ENCODE assay signal across 14 cellular contexts in genomic region chr1:223774133-223774811, GRCh38.
DNase-seq lines count a peak whose midpoint lies in the region; ATAC-seq, FAIRE-seq and TF ChIP-seq lines count a peak whose summit lies in the region.
"Had no signal": no experiment of that assay in that cellular context is flagged by ENCODE, and none has a peak within 500 bp of the region (broad histone marks: within the 10 kb centered on the region; RNA-seq: fewer than 3 reads in every experiment).

No MANE protein-coding gene starts in this region.

- H3K27me3 ChIP-seq in endothelial cell of umbilical vein (ENCODE audit: control insufficient read depth in 2 of 2, insufficient read depth in 2 of 2, low read length in 2 of 2) (no peaks in the 10 kb centered on the region), subcutaneous abdominal adipose tissue (ENCODE audit: control insufficient read depth in 5 of 5, insufficient read depth in 4 of 5, low read length in 5 of 5) (no peaks in the 10 kb centered on the region)
- H3K27me3 ChIP-seq: uterus had no signal

- H3K9me3 Mint-ChIP-seq in activated naive CD4-positive, alpha-beta T cell treated with anti-CD3 and anti-CD28 coated beads, Interleukin-2, amount 50 U/mL, for 72 hours: no peaks in the 10 kb centered on the region
- H3K9me3 Mint-ChIP-seq in activated B cell treated with CpG ODN at 0.5 μM for 24 hours: no peaks in the 10 kb centered on the region

- H3K4me1 Mint-ChIP-seq in activated B cell treated with CpG ODN at 0.5 μM for 24 hours: peaks cover 27% of the 10 kb centered on the region

- peak; percentile 32 to 53 for ATAC-seq in activated naive CD4-positive, alpha-beta T cell treated with anti-CD3 and anti-CD28 coated beads, Interleukin-2, amount 50 U/mL, for 72 hours
- peak; percentile 26 for ATAC-seq in activated B cell treated with CpG ODN at 0.5 μM for 24 hours (ENCODE audit: low read depth)
- ATAC-seq in GM21515 (IDR thresholded peaks at IDR 0.05; ENCODE audit: unreplicated experiment): no peak
- ATAC-seq: mucosa of descending colon had no signal

- CTCF ChIA-PET in activated B cell treated with CpG ODN at 0.5 μM for 24 hours (lab: Charles Lee) (interaction anchor here (1.0 to 2.7 kb wide), 3 partner anchors 25 to 72 kb away, joined by 5 to 8 read pairs (median 8); partner anchors contain the start of gene TP53BP2), endothelial cell of umbilical vein (lab: Charles Lee) (interaction anchor here (1.0 to 3.0 kb wide), 4 partner anchors 25 to 76 kb away, joined by 3 to 14 read pairs (median 4); no protein-coding TSS in a partner anchor)

- no peak for TF ChIP-seq POLR2A in endothelial cell of umbilical vein (IDR thresholded peaks at IDR 0.05; ENCODE audit: low read depth, low read length)

- H3K27me3 Mint-ChIP-seq in activated B cell treated with CpG ODN at 0.5 μM for 24 hours: no peaks in the 10 kb centered on the region

- H3K36me3 Mint-ChIP-seq in activated naive CD4-positive, alpha-beta T cell treated with anti-CD3 and anti-CD28 coated beads, Interleukin-2, amount 50 U/mL, for 72 hours: peaks cover 9 to 51% of the 10 kb centered on the region in 2 donors
- peaks cover 83% of the 10 kb centered on the region for H3K36me3 Mint-ChIP-seq in activated B cell treated with CpG ODN at 0.5 μM for 24 hours (ENCODE audit: low read depth)

- dilution Hi-C loops in endothelial cell of umbilical vein (cut with MboI; ENCODE audit: extremely low pct_ligation_motif_present, low sequenced_read_pairs): no loop called here

- H3K4me1 ChIP-seq in endothelial cell of umbilical vein (ENCODE audit: control insufficient read depth, extremely low read depth, insufficient read depth, low read length): peaks cover 71% of the 10 kb centered on the region
- H3K4me1 ChIP-seq in subcutaneous abdominal adipose tissue (ENCODE audit: control insufficient read depth in 5 of 5, insufficient read depth in 5 of 5, low read length in 5 of 5): peaks cover 7 to 45% (median 24%) of the 10 kb centered on the region in 5 donors

- H3K4me3 Mint-ChIP-seq in activated B cell treated with CpG ODN at 0.5 μM for 24 hours: no peak overlapping the region

- peak overlapping the region; percentile 52 to 82 for H3K27ac Mint-ChIP-seq in activated naive CD4-positive, alpha-beta T cell treated with anti-CD3 and anti-CD28 coated beads, Interleukin-2, amount 50 U/mL, for 72 hours
- H3K27ac Mint-ChIP-seq in activated B cell treated with CpG ODN at 0.5 μM for 24 hours: no peak overlapping the region

- no peak for DNase-seq in activated naive CD4-positive, alpha-beta T cell treated with anti-CD3 and anti-CD28 coated beads, Interleukin-2, amount 50 U/mL, for 72 hours (ENCODE audit: low spot score in 2 of 2)
- DNase-seq in activated naive CD4-positive, alpha-beta T cell treated with Interleukin-2 at 50 U/mL for 16 hours: no peak
- no peak for DNase-seq in activated B cell treated with CpG ODN at 0.5 μM for 24 hours
- DNase-seq in endothelial cell of umbilical vein (ENCODE audit: low read depth, low spot score): no peak
- no peak for DNase-seq in SIG-M5 (lab: John Stamatoyannopoulos, UW)
- DNase-seq in foreskin fibroblast: no peak
- DNase-seq: DMS79 treated with DMSO at 0.1 percent for 48 hours, Karpas-422, mucosa of descending colon, NCI-H187 treated with DMSO at 0.1 percent for 48 hours, uterus had no signal

- H2AFZ ChIP-seq in endothelial cell of umbilical vein (ENCODE audit: low read depth, low read length): no peak overlapping the region

- H3K9ac ChIP-seq in endothelial cell of umbilical vein (replicated peaks; ENCODE audit: extremely low read depth, insufficient read depth, low read length) (peak overlapping the region; percentile 43), subcutaneous abdominal adipose tissue (ENCODE audit: low read length in 5 of 5) (no peak overlapping the region)

- H3K9me3 ChIP-seq in endothelial cell of umbilical vein (replicated peaks; ENCODE audit: control insufficient read depth, insufficient read depth, low read length) (no peaks in the 10 kb centered on the region), subcutaneous abdominal adipose tissue (ENCODE audit: control insufficient read depth in 5 of 5, low read length in 5 of 5) (no peaks in the 10 kb centered on the region)
- H3K9me3 ChIP-seq: mucosa of descending colon, uterus had no signal

- H3K4me3 ChIP-seq in endothelial cell of umbilical vein (replicated peaks in 1 of 3; ENCODE audit: insufficient read depth in 1 of 3, low read depth in 1 of 3, low read length in 3 of 3) (no peak overlapping the region), subcutaneous abdominal adipose tissue (ENCODE audit: low read depth in 1 of 5, low read length in 5 of 5) (no peak overlapping the region), foreskin fibroblast (ENCODE audit: low read depth in 1 of 2, low read length in 2 of 2) (no peak overlapping the region)
- H3K4me3 ChIP-seq: mucosa of descending colon, uterus had no signal

- H3K4me2 ChIP-seq in endothelial cell of umbilical vein (ENCODE audit: insufficient read depth, low read length): peak overlapping the region; percentile 73

- FAIRE-seq in endothelial cell of umbilical vein (lab: Jason Lieb, UNC): no peak
- FAIRE-seq: frontal cortex had no signal

- peaks cover 2% of the 10 kb centered on the region for H3K79me2 ChIP-seq in endothelial cell of umbilical vein (ENCODE audit: control insufficient read depth, insufficient read depth, low read length)

- BruUV-seq in endothelial cell of umbilical vein (replicated peaks; lab: Mats Ljungman, UMichigan): no TSS peak

- H3K27ac ChIP-seq in endothelial cell of umbilical vein (ENCODE audit: insufficient read depth, low read depth, low read length) (peak overlapping the region; percentile 86), subcutaneous abdominal adipose tissue (ENCODE audit: low read depth, low read length) (peak overlapping the region; percentile 73)

- TF ChIP-seq CTCF in activated B cell treated with CpG ODN at 0.5 μM for 24 hours (IDR thresholded peaks at IDR 0.05) (no peak), endothelial cell of umbilical vein (IDR thresholded peaks at IDR 0.05; ENCODE audit: extremely low read depth in 1 of 2, insufficient read depth in 1 of 2, low read depth in 1 of 2, low read length in 2 of 2) (no peak), foreskin fibroblast (IDR thresholded peaks at IDR 0.05; ENCODE audit: low read depth, low read length) (no peak)

- intact Hi-C loops in activated B cell treated with CpG ODN at 0.5 μM for 24 hours (cut with micrococcal nuclease) (no loop called here), endothelial cell of umbilical vein (cut with micrococcal nuclease) (loop anchor here (2.0 kb wide), 1 partner anchor 13 kb away; no protein-coding TSS in a partner anchor)

- H3K36me3 ChIP-seq in endothelial cell of umbilical vein (ENCODE audit: control insufficient read depth in 2 of 2, extremely low read depth in 1 of 2, insufficient read depth in 2 of 2, low read length in 2 of 2): peaks cover 7 to 28% of the 10 kb centered on the region in 2 experiments
- H3K36me3 ChIP-seq in subcutaneous abdominal adipose tissue (ENCODE audit: control insufficient read depth in 5 of 5, insufficient read depth in 5 of 5, low read length in 5 of 5): peaks cover 17 to 90% (median 75%) of the 10 kb centered on the region in 5 donors
- H3K36me3 ChIP-seq: uterus had no signal

- POLR2A ChIA-PET in activated B cell treated with CpG ODN at 0.5 μM for 24 hours (lab: Charles Lee) (interaction anchor here (0.6 kb wide), 1 partner anchor 16 kb away, joined by 7 read pairs; no protein-coding TSS in a partner anchor), endothelial cell of umbilical vein (lab: Charles Lee) (no interaction called here)

- H3K9me1 ChIP-seq in endothelial cell of umbilical vein (replicated peaks; ENCODE audit: control insufficient read depth, extremely low read depth, insufficient read depth, low read length): no peaks in the 10 kb centered on the region

- H4K20me1 ChIP-seq in endothelial cell of umbilical vein (replicated peaks; ENCODE audit: control insufficient read depth, extremely low read depth, insufficient read depth, low read length): no peaks in the 10 kb centered on the region

TF ChIP-seq in endothelial cell of umbilical vein, 7 proteins besides CTCF, POLR2A, EP300 and RAD21:
- TF ChIP-seq POLR2AphosphoS5 (IDR thresholded peaks at IDR 0.05; ENCODE audit: insufficient read depth, low read depth, low read length): peak; percentile 12
- no peak for TF ChIP-seq JUN (IDR thresholded peaks at IDR 0.05; ENCODE audit: borderline replicate concordance, insufficient read depth, insufficient read length, low read depth)
TF ChIP-seq in endothelial cell of umbilical vein: peak in this region for 1.
